ENCODE assay signal across 12 cellular contexts in genomic region chr2:110994250-110994961, GRCh38.
DNase-seq lines count a peak whose midpoint lies in the region; ATAC-seq and TF ChIP-seq lines count a peak whose summit lies in the region.
"Had no signal": no experiment of that assay in that cellular context is flagged by ENCODE, and none has a peak within 500 bp of the region (broad histone marks: within the 10 kb centered on the region; RNA-seq: fewer than 3 reads in every experiment).

No MANE protein-coding gene starts in this region.

- no peak overlapping the region for H3K4me3 ChIP-seq in hepatocyte
- H3K4me3 ChIP-seq: PC-9, smooth muscle cell had no signal

- no peaks in the 10 kb centered on the region for H3K9me2 ChIP-seq in hepatocyte (replicated peaks; ENCODE audit: insufficient read depth)

- DNase-seq in Right ventricle myocardium superior (no peak), cardiac septum (ENCODE audit: low spot score) (no peak), NOMO-1 treated with dmso at 0.1 percent for 144 hours (lab: John Stamatoyannopoulos, UW; ENCODE audit: unreplicated experiment) (peak; percentile 95), hepatocyte (ENCODE audit: low spot score) (no peak), head of caudate nucleus (no peak)
- DNase-seq in stimulated activated CD8-positive, alpha-beta memory T cell treated with anti-CD3 and anti-CD28 coated beads, Interleukin-4, amount 100 ng/mL, for 48 hours = no peak
- DNase-seq: activated CD4-positive, alpha-beta memory T cell treated with anti-CD3 and anti-CD28 coated beads for 36 hours; activated naive CD4-positive, alpha-beta T cell had no signal

- H3K9me3 ChIP-seq in hepatocyte (ENCODE audit: low read depth) = no peaks in the 10 kb centered on the region

- peaks cover 10% of the 10 kb centered on the region for H3K4me1 ChIP-seq in hepatocyte (ENCODE audit: insufficient read depth)

- H3K4me2 ChIP-seq in hepatocyte = peak overlapping the region; percentile 9
- H3K4me2 ChIP-seq: PC-9, smooth muscle cell had no signal

- peak; percentile 52 for ATAC-seq in Right ventricle myocardium superior (ENCODE audit: poor library complexity)
- no peak for ATAC-seq in HG02759 (IDR thresholded peaks at IDR 0.05; ENCODE audit: unreplicated experiment)
- no peak for ATAC-seq in HG03354 (IDR thresholded peaks at IDR 0.05; ENCODE audit: poor library complexity, severe bottlenecking, unreplicated experiment)

- H3K27ac ChIP-seq in hepatocyte = peak overlapping the region; percentile 55
- H3K27ac ChIP-seq: PC-9 had no signal

- H2AFZ ChIP-seq in hepatocyte = no peak overlapping the region
- H2AFZ ChIP-seq: PC-9 had no signal

- intact Hi-C loops in Right ventricle myocardium superior (cut with DNase I) = no loop called here
- intact Hi-C loops in cardiac septum (cut with DNase I) = no loop called here
- intact Hi-C loops in head of caudate nucleus (cut with DNase I) = no loop called here

- no peaks in the 10 kb centered on the region for H3K36me3 ChIP-seq in hepatocyte (replicated peaks; ENCODE audit: insufficient read depth, low read depth)

- no peak for TF ChIP-seq CTCF in hepatocyte (IDR thresholded peaks at IDR 0.05; ENCODE audit: poor library complexity)

- 71% methylated on average over 5 of the region's 5 CpGs for WGBS in hepatocyte (ENCODE audit: low lambda C conversion rate, missing lambda C conversion rate)

- no peaks in the 10 kb centered on the region for H3K79me2 ChIP-seq in hepatocyte

- H3K27me3 ChIP-seq in hepatocyte = no peaks in the 10 kb centered on the region

- H4K20me1 ChIP-seq in hepatocyte (ENCODE audit: insufficient read depth, poor library complexity, severe bottlenecking) = no peaks in the 10 kb centered on the region
